In genomic region chr3:169699536-169700050, GRCh38 we compare ENCODE assay signal across 12 cellular contexts.
DNase-seq lines count a peak whose midpoint lies in the region; ATAC-seq and TF ChIP-seq lines count a peak whose summit lies in the region.
"Had no signal": no experiment of that assay in that cellular context is flagged by ENCODE, and none has a peak within 500 bp of the region (broad histone marks: within the 10 kb centered on the region; RNA-seq: fewer than 3 reads in every experiment).

No MANE protein-coding gene starts in this region.

- peak overlapping the region; percentile 36 to 52 for H3K27ac ChIP-seq in tibial artery
- H3K27ac ChIP-seq: PC-9, vagina had no signal

- H3K27ac Mint-ChIP-seq in nephron progenitor cell = peak overlapping the region; percentile 50

- no peaks in the 10 kb centered on the region for H3K36me3 Mint-ChIP-seq in nephron progenitor cell (ENCODE audit: low read depth)

- no peak for TF ChIP-seq CTCF in nephron progenitor cell (IDR thresholded peaks at IDR 0.05)
- no peak for TF ChIP-seq CTCF in tibial artery (IDR thresholded peaks at IDR 0.05)

- no peaks in the 10 kb centered on the region for H3K36me3 ChIP-seq in tibial artery
- H3K36me3 ChIP-seq: vagina had no signal

- intact Hi-C loops in tibial artery (cut with DNase I; ENCODE audit: low total_unique reads) = no loop called here

- H3K27me3 ChIP-seq in tibial artery = no peaks in the 10 kb centered on the region
- H3K27me3 ChIP-seq: vagina had no signal

- H3K4me1 Mint-ChIP-seq in nephron progenitor cell = peaks cover 19% of the 10 kb centered on the region

- no peak overlapping the region for H3K4me3 ChIP-seq in tibial artery
- H3K4me3 ChIP-seq: PC-9, vagina had no signal

- peaks cover 0 to 18% (median 9%) of the 10 kb centered on the region in 4 donors for H3K4me1 ChIP-seq in tibial artery
- H3K4me1 ChIP-seq: vagina had no signal

- peaks cover 5% of the 10 kb centered on the region for H3K27me3 Mint-ChIP-seq in nephron progenitor cell (ENCODE audit: low read depth, poor library complexity)

- H3K4me3 Mint-ChIP-seq in nephron progenitor cell = no peak overlapping the region

- H3K9me3 Mint-ChIP-seq in nephron progenitor cell = no peaks in the 10 kb centered on the region

- ATAC-seq in GM21381 (IDR thresholded peaks at IDR 0.05; ENCODE audit: unreplicated experiment) = no peak

- DNase-seq in NCI-H69 (lab: John Stamatoyannopoulos, UW) (peak; percentile 78), fibroblast of gingiva (ENCODE audit: low read depth) (peak; percentile 92), nephron progenitor cell (no peak), tibial artery (peak; percentile 88 to 90), NCI-H526 treated with DMSO at 0.1 percent for 48 hours (lab: John Stamatoyannopoulos, UW) (no peak), germinal center (ENCODE audit: low spot score) (no peak)
- no peak for DNase-seq in effector CD4-positive, alpha-beta T cell
- DNase-seq: Calu3, NCI-H187 treated with DMSO at 0.1 percent for 48 hours had no signal

- H3K9me3 ChIP-seq in tibial artery = no peaks in the 10 kb centered on the region
- H3K9me3 ChIP-seq: vagina had no signal

Comparison
In these comparisons a context has a peak if more than half of its experiments do, and no peak if none do; other contexts are left out.
1. DNase-seq: peak in NCI-H69 (single experiment), fibroblast of gingiva (single experiment) and tibial artery (2 of 2); none in nephron progenitor cell (single experiment), NCI-H526 treated with DMSO at 0.1 percent for 48 hours (single experiment), germinal center (single experiment) and effector CD4-positive, alpha-beta T cell (single experiment).